Comparison of ENCODE assay signal across 16 cellular contexts in the genomic region with DNA sequence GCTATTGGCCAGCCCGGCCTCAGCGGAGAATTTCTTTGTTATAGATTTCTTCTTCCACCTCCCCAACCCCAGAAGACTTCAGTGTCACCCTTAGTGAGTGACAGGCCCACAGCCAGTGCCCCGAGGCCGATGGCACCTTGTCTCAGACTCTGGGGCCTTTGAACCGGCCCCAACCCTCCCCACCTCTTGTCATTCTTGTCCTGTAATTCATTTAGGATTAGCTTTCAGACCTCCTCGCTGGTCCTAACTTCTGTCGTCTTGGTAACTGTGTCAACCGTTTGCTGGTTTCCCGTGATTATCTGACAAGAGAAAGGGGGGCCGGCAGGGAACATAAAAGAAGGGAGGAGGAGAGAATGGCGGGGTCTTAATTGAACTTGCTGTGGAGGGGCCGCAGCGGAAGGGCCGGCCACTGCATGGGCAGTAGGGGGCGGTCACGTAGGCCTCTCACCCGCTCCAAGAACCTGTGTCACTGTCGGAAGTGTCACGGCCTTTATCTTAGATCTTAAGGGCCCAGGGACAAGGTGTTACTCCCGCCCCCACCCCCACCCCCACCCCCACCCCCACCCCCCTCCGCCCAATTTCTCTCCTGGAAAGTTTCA. TPM values are rescaled to one million over a fixed set of nuclear protein-coding genes. Genes with fewer than 3 reads are reported as not detected.
DNase-seq lines count a peak whose midpoint lies in the region; ATAC-seq lines count a peak whose summit lies in the region.
"Had no signal": no experiment of that assay in that cellular context is flagged by ENCODE, and none has a peak within 500 bp of the region (broad histone marks: within the 10 kb centered on the region; RNA-seq: fewer than 3 reads in every experiment).

No MANE protein-coding gene starts in this region.

- intact Hi-C loops in left colon (cut with DNase I, micrococcal nuclease): no loop called here

- no peaks in the 10 kb centered on the region for H3K27me3 ChIP-seq in subcutaneous abdominal adipose tissue (ENCODE audit: control insufficient read depth in 5 of 5, insufficient read depth in 4 of 5, low read length in 5 of 5)
- H3K27me3 ChIP-seq: heart right ventricle had no signal

- peaks cover 0 to 2% (median 0%) of the 10 kb centered on the region in 5 donors for H3K36me3 ChIP-seq in subcutaneous abdominal adipose tissue (ENCODE audit: control insufficient read depth in 5 of 5, insufficient read depth in 5 of 5, low read length in 5 of 5)
- H3K36me3 ChIP-seq: heart right ventricle had no signal

- peak overlapping the region; percentile 16 for H3K27ac Mint-ChIP-seq in activated naive CD8-positive, alpha-beta T cell treated with anti-CD3 and anti-CD28 coated beads for 36 hours
- H3K27ac Mint-ChIP-seq in activated naive CD8-positive, alpha-beta T cell treated with anti-CD3 and anti-CD28 coated beads, Interleukin-2, amount 50 U/mL, for 24 hours: no peak overlapping the region

- H3K4me1 Mint-ChIP-seq in activated naive CD8-positive, alpha-beta T cell treated with anti-CD3 and anti-CD28 coated beads for 36 hours: peaks cover 60% of the 10 kb centered on the region
- H3K4me1 Mint-ChIP-seq in activated naive CD8-positive, alpha-beta T cell treated with anti-CD3 and anti-CD28 coated beads, Interleukin-2, amount 50 U/mL, for 24 hours: peaks cover 77% of the 10 kb centered on the region

- H3K9me3 Mint-ChIP-seq in activated naive CD8-positive, alpha-beta T cell treated with anti-CD3 and anti-CD28 coated beads for 36 hours: peaks cover 5% of the 10 kb centered on the region
- H3K9me3 Mint-ChIP-seq in activated naive CD8-positive, alpha-beta T cell treated with anti-CD3 and anti-CD28 coated beads, Interleukin-2, amount 50 U/mL, for 24 hours: no peaks in the 10 kb centered on the region
- H3K9me3 Mint-ChIP-seq: stimulated activated naive B cell treated with anti-CD40 and anti-IgM and Interleukin-4, amounts not matched to agents 10 μg/mL and 1 μg/mL and 100 μg/mL, for 72 hours had no signal

- H3K9ac ChIP-seq in subcutaneous abdominal adipose tissue (ENCODE audit: low read length in 5 of 5): peak overlapping the region in 3 of 5 donors; percentile 27 to 50 (median 43)
- H3K9ac ChIP-seq: KMS-11 had no signal

- no peak overlapping the region for H3K4me3 Mint-ChIP-seq in activated naive CD8-positive, alpha-beta T cell treated with anti-CD3 and anti-CD28 coated beads for 36 hours
- no peak overlapping the region for H3K4me3 Mint-ChIP-seq in activated naive CD8-positive, alpha-beta T cell treated with anti-CD3 and anti-CD28 coated beads, Interleukin-2, amount 50 U/mL, for 24 hours
- H3K4me3 Mint-ChIP-seq: stimulated activated naive B cell treated with anti-CD40 and anti-IgM and Interleukin-4, amounts not matched to agents 10 μg/mL and 1 μg/mL and 100 μg/mL, for 72 hours had no signal

- peak overlapping the region; percentile 98 for H3K27ac ChIP-seq in subcutaneous abdominal adipose tissue (ENCODE audit: low read depth, low read length)
- H3K27ac ChIP-seq: heart right ventricle, KMS-11, SK-N-MC had no signal

- H3K4me3 ChIP-seq in subcutaneous abdominal adipose tissue (ENCODE audit: low read depth in 1 of 5, low read length in 5 of 5): no peak overlapping the region
- H3K4me3 ChIP-seq: heart right ventricle, SK-N-MC had no signal

- no peaks in the 10 kb centered on the region for H3K27me3 Mint-ChIP-seq in activated naive CD8-positive, alpha-beta T cell treated with anti-CD3 and anti-CD28 coated beads for 36 hours
- no peaks in the 10 kb centered on the region for H3K27me3 Mint-ChIP-seq in activated naive CD8-positive, alpha-beta T cell treated with anti-CD3 and anti-CD28 coated beads, Interleukin-2, amount 50 U/mL, for 24 hours
- H3K27me3 Mint-ChIP-seq: stimulated activated naive B cell treated with anti-CD40 and anti-IgM and Interleukin-4, amounts not matched to agents 10 μg/mL and 1 μg/mL and 100 μg/mL, for 72 hours had no signal

- DNase-seq in activated naive CD8-positive, alpha-beta T cell treated with anti-CD3 and anti-CD28 coated beads for 36 hours: no peak
- DNase-seq in activated naive CD8-positive, alpha-beta T cell treated with anti-CD3 and anti-CD28 coated beads, Interleukin-2, amount 50 U/mL, for 24 hours: no peak
- peak; percentile 89 for DNase-seq in OCI-M1 (lab: John Stamatoyannopoulos, UW)
- DNase-seq in left colon: peak in 1 of 2 donors; percentile 47
- no peak for DNase-seq in DMS 273 (lab: John Stamatoyannopoulos, UW; ENCODE audit: unreplicated experiment)
- no peak for DNase-seq in DMS153 treated with DMSO at 0.1 percent for 48 hours (lab: John Stamatoyannopoulos, UW; ENCODE audit: unreplicated experiment)
- no peak for DNase-seq in HCEC 1CT
- DNase-seq: ACHN; activated CD4-positive, alpha-beta T cell treated with anti-CD3 and anti-CD28 coated beads, Interleukin-2, amount 50 U/mL, for 48 hours; heart right ventricle; midbrain; NCI-H446; stimulated activated naive B cell treated with anti-CD40 and anti-IgM and Interleukin-4, amounts not matched to agents 10 μg/mL and 1 μg/mL and 100 μg/mL, for 72 hours had no signal

- H3K4me1 ChIP-seq in subcutaneous abdominal adipose tissue (ENCODE audit: control insufficient read depth in 5 of 5, insufficient read depth in 5 of 5, low read length in 5 of 5): peaks cover 34 to 97% (median 93%) of the 10 kb centered on the region in 5 donors

- no peak for ATAC-seq in activated naive CD8-positive, alpha-beta T cell treated with anti-CD3 and anti-CD28 coated beads, Interleukin-2, amount 50 U/mL, for 24 hours
- peak; percentile 29 for ATAC-seq in left colon
- ATAC-seq: heart right ventricle; stimulated activated naive B cell treated with anti-CD40 and anti-IgM and Interleukin-4, amounts not matched to agents 10 μg/mL and 1 μg/mL and 100 μg/mL, for 72 hours had no signal

- H3K9me3 ChIP-seq in subcutaneous abdominal adipose tissue (ENCODE audit: control insufficient read depth in 5 of 5, low read length in 5 of 5): peaks cover 0 to 8% (median 4%) of the 10 kb centered on the region in 5 donors

- H3K36me3 Mint-ChIP-seq in activated naive CD8-positive, alpha-beta T cell treated with anti-CD3 and anti-CD28 coated beads for 36 hours: peaks cover 25% of the 10 kb centered on the region
- H3K36me3 Mint-ChIP-seq in activated naive CD8-positive, alpha-beta T cell treated with anti-CD3 and anti-CD28 coated beads, Interleukin-2, amount 50 U/mL, for 24 hours (ENCODE audit: low read depth): peaks cover 2% of the 10 kb centered on the region

RNA-seq across cellular contexts. Expression of gene GSE1, which starts 46.5 kb away (rescaled TPM):
- 10 to 100 TPM; 25.1 to 27.6 TPM for total RNA-seq in activated naive CD8-positive, alpha-beta T cell treated with anti-CD3 and anti-CD28 coated beads for 36 hours
- 100 to 1,000 TPM in 1 of 2 donors, 10 to 100 TPM in 1; 94.7 to 110 TPM for total RNA-seq in left colon
